In the genomic region with DNA sequence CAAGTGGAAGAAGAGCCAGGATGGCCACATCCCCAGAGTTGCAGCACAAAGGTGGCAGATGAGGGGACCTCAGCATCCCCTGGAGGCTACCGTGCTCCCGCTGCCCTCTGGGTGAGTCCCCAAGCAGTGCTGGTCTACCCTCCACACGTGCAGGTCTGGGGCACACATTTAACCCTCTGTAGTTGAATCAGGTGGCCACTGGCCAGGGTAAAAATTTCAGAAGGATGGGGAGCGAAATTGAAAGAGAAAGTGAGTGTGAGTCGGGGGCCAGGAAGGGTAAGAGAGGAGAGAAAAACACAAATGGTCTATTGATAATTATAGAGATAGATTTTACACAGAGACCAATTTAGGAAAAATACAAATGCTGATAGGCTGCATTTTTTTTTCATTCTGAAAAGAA, we compare ENCODE assay signal across 11 cellular contexts.
DNase-seq lines count a peak whose midpoint lies in the region; ATAC-seq and TF ChIP-seq lines count a peak whose summit lies in the region.
"Had no signal": no experiment of that assay in that cellular context is flagged by ENCODE, and none has a peak within 500 bp of the region (broad histone marks: within the 10 kb centered on the region; RNA-seq: fewer than 3 reads in every experiment).

No MANE protein-coding gene starts in this region.

- H3K9me3 ChIP-seq in breast epithelium = no peaks in the 10 kb centered on the region
- H3K9me3 ChIP-seq: spleen had no signal

- intact Hi-C loops in breast epithelium (cut with DNase I; ENCODE audit: low total_unique reads) = no loop called here

- H3K4me1 ChIP-seq in breast epithelium = no peaks in the 10 kb centered on the region

- H3K27me3 ChIP-seq in breast epithelium = no peaks in the 10 kb centered on the region
- H3K27me3 ChIP-seq: spleen had no signal

- TF ChIP-seq CTCF in GM12864 (IDR thresholded peaks at IDR 0.05; ENCODE audit: low read depth, low read length, missing control alignments) (no peak), breast epithelium (IDR thresholded peaks at IDR 0.05) (no peak)

- DNase-seq in GM12864 (ENCODE audit: low read depth) (no peak), EL (no peak), breast epithelium (ENCODE audit: low spot score in 2 of 2) (no peak), NCI-H2171 treated with DMSO at 0.1 percent for 48 hours (lab: John Stamatoyannopoulos, UW) (no peak)
- DNase-seq: activated CD4-positive, alpha-beta memory T cell treated with anti-CD3 and anti-CD28 coated beads, Interleukin-2, amount 10 ng/mL, durations not matched to agents 7 days and 5 days; naive thymus-derived CD4-positive, alpha-beta T cell; spleen had no signal

- TF ChIP-seq POLR2A in breast epithelium (IDR thresholded peaks at IDR 0.05) = no peak

- peak overlapping the region; percentile 14; the same call in 1 of the 2 replicates for H3K4me3 ChIP-seq in GM12864 (ENCODE audit: low read depth, low read length)
- H3K4me3 ChIP-seq in breast epithelium = no peak overlapping the region
- H3K4me3 ChIP-seq: spleen had no signal

- ATAC-seq in GM19397 (IDR thresholded peaks at IDR 0.05; ENCODE audit: unreplicated experiment) = peak; percentile 41
- ATAC-seq in HG02840 (IDR thresholded peaks at IDR 0.05; ENCODE audit: low FRiP score, unreplicated experiment) = peak; percentile 32
- ATAC-seq in HG03521 (IDR thresholded peaks at IDR 0.05; ENCODE audit: unreplicated experiment) = peak; percentile 35
- no peak for ATAC-seq in SK-N-SH treated with all-trans-retinoic acid at 6 μM for 48 hours
- ATAC-seq: naive thymus-derived CD4-positive, alpha-beta T cell had no signal

- no peak overlapping the region for H3K27ac ChIP-seq in breast epithelium
- H3K27ac ChIP-seq: spleen had no signal

- no peaks in the 10 kb centered on the region for H3K36me3 ChIP-seq in breast epithelium
- H3K36me3 ChIP-seq: spleen had no signal

TF ChIP-seq in SK-N-SH treated with all-trans-retinoic acid at 6 μM for 48 hours, 23 proteins besides CTCF, POLR2A, EP300 and RAD21:
- TF ChIP-seq, protein P1, sequence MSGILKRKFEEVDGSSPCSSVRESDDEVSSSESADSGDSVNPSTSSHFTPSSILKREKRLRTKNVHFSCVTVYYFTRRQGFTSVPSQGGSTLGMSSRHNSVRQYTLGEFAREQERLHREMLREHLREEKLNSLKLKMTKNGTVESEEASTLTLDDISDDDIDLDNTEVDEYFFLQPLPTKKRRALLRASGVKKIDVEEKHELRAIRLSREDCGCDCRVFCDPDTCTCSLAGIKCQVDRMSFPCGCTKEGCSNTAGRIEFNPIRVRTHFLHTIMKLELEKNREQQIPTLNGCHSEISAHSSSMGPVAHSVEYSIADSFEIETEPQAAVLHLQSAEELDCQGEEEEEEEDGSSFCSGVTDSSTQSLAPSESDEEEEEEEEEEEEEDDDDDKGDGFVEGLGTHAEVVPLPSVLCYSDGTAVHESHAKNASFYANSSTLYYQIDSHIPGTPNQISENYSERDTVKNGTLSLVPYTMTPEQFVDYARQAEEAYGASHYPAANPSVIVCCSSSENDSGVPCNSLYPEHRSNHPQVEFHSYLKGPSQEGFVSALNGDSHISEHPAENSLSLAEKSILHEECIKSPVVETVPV (CRISPR knock-in tag; IDR thresholded peaks at IDR 0.05) = no peak
- TF ChIP-seq OSR1 (CRISPR knock-in tag; IDR thresholded peaks at IDR 0.05) (no peak), ZNF8 (CRISPR knock-in tag; IDR thresholded peaks at IDR 0.05) (no peak)
- TF ChIP-seq, protein P2, sequence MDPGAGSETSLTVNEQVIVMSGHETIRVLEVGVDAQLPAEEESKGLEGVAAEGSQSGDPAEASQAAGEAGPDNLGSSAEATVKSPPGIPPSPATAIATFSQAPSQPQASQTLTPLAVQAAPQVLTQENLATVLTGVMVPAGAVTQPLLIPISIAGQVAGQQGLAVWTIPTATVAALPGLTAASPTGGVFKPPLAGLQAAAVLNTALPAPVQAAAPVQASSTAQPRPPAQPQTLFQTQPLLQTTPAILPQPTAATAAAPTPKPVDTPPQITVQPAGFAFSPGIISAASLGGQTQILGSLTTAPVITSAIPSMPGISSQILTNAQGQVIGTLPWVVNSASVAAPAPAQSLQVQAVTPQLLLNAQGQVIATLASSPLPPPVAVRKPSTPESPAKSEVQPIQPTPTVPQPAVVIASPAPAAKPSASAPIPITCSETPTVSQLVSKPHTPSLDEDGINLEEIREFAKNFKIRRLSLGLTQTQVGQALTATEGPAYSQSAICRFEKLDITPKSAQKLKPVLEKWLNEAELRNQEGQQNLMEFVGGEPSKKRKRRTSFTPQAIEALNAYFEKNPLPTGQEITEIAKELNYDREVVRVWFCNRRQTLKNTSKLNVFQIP (CRISPR knock-in tag; IDR thresholded peaks at IDR 0.05; ENCODE audit: borderline replicate concordance, low read depth) = no peak
